ENCODE assay signal across 15 cellular contexts in genomic region chr15:44718180-44718926, GRCh38. TPM values are rescaled to one million over a fixed set of nuclear protein-coding genes. Genes with fewer than 3 reads are reported as not detected.
DNase-seq lines count a peak whose midpoint lies in the region; ATAC-seq and TF ChIP-seq lines count a peak whose summit lies in the region.
"Had no signal": no experiment of that assay in that cellular context is flagged by ENCODE, and none has a peak within 500 bp of the region (broad histone marks: within the 10 kb centered on the region; RNA-seq: fewer than 3 reads in every experiment).

No MANE protein-coding gene starts in this region.

- intact Hi-C loops in activated B cell treated with CpG ODN at 0.5 μM for 24 hours (cut with micrococcal nuclease): no loop called here
- intact Hi-C loops in psoas muscle (cut with DNase I): no loop called here

- POLR2A ChIA-PET in activated B cell treated with CpG ODN at 0.5 μM for 24 hours (lab: Charles Lee): interaction anchor here (1.1 to 24.4 kb wide), 4 partner anchors 1 to 55 kb away, joined by 3 to 2387 read pairs (median 1718); partner anchors contain the start of genes B2M, PATL2, SPG11 and TRIM69

- peaks cover 66% of the 10 kb centered on the region for H3K36me3 Mint-ChIP-seq in T-helper 1 cell treated with Interleukin-12 subunit alpha and Interleukin-12 subunit beta and Interleukin-4 antibody, amounts not matched to agents 30 μg/mL and 1 μg/mL, for 36 hours (ENCODE audit: low read depth)
- H3K36me3 Mint-ChIP-seq in activated B cell treated with CpG ODN at 0.5 μM for 24 hours (ENCODE audit: low read depth) (peaks cover 64% of the 10 kb centered on the region), immature natural killer cell (peaks cover 55 to 64% (median 60%) of the 10 kb centered on the region in 3 donors)

- DNase-seq in T-helper 1 cell: no peak
- no peak for DNase-seq in activated B cell treated with CpG ODN at 0.5 μM for 24 hours
- DNase-seq in immature natural killer cell: peak in 1 of 3 donors; percentile 11
- no peak for DNase-seq in cortex of kidney (lab: John Stamatoyannopoulos, UW)
- DNase-seq in psoas muscle: no peak
- DNase-seq in SW 1271 (lab: John Stamatoyannopoulos, UW): no peak
- DNase-seq: 8988T, Caco-2, heart left ventricle, NCI-H226 had no signal

- no peak for ATAC-seq in activated B cell treated with CpG ODN at 0.5 μM for 24 hours (ENCODE audit: low read depth)
- ATAC-seq in psoas muscle: no peak

- H3K36me3 ChIP-seq in psoas muscle (ENCODE audit: insufficient read depth in 1 of 2, low read depth in 1 of 2): peaks cover 17 to 49% of the 10 kb centered on the region in 2 donors

- H3K4me1 Mint-ChIP-seq in T-helper 1 cell treated with Interleukin-12 subunit alpha and Interleukin-12 subunit beta and Interleukin-4 antibody, amounts not matched to agents 30 μg/mL and 1 μg/mL, for 36 hours (ENCODE audit: low read depth): peaks cover 74% of the 10 kb centered on the region
- H3K4me1 Mint-ChIP-seq in activated B cell treated with CpG ODN at 0.5 μM for 24 hours (peaks cover 92% of the 10 kb centered on the region), immature natural killer cell (peaks cover 85 to 94% of the 10 kb centered on the region in 2 donors)

- H3K4me3 Mint-ChIP-seq in T-helper 1 cell treated with Interleukin-12 subunit alpha and Interleukin-12 subunit beta and Interleukin-4 antibody, amounts not matched to agents 30 μg/mL and 1 μg/mL, for 36 hours: peak overlapping the region; percentile 54
- H3K4me3 Mint-ChIP-seq in activated B cell treated with CpG ODN at 0.5 μM for 24 hours (no peak overlapping the region), immature natural killer cell (peak overlapping the region; percentile 4 to 100 (median 46))
- H3K4me3 Mint-ChIP-seq: brain, mesothelial cell of epicardium had no signal

- no peaks in the 10 kb centered on the region for H3K9me3 ChIP-seq in psoas muscle
- H3K9me3 ChIP-seq: Caco-2, heart left ventricle had no signal

- H3K27ac Mint-ChIP-seq in T-helper 1 cell treated with Interleukin-12 subunit alpha and Interleukin-12 subunit beta and Interleukin-4 antibody, amounts not matched to agents 30 μg/mL and 1 μg/mL, for 36 hours: peak overlapping the region; percentile 96
- H3K27ac Mint-ChIP-seq in activated B cell treated with CpG ODN at 0.5 μM for 24 hours (peak overlapping the region; percentile 98), immature natural killer cell (peak overlapping the region; percentile 82 to 100 (median 94))
- H3K27ac Mint-ChIP-seq: mesothelial cell of epicardium had no signal

- H3K27me3 Mint-ChIP-seq in T-helper 1 cell treated with Interleukin-12 subunit alpha and Interleukin-12 subunit beta and Interleukin-4 antibody, amounts not matched to agents 30 μg/mL and 1 μg/mL, for 36 hours (ENCODE audit: low read depth): no peaks in the 10 kb centered on the region
- H3K27me3 Mint-ChIP-seq in activated B cell treated with CpG ODN at 0.5 μM for 24 hours (no peaks in the 10 kb centered on the region), immature natural killer cell (ENCODE audit: low read depth in 3 of 3) (peaks cover 9 to 34% (median 33%) of the 10 kb centered on the region in 3 donors)
- H3K27me3 Mint-ChIP-seq: brain had no signal

- CTCF ChIA-PET in activated B cell treated with CpG ODN at 0.5 μM for 24 hours (lab: Charles Lee): interaction anchor here (1.4 to 16.4 kb wide), 5 partner anchors 7 to 53 kb away, joined by 5 to 239 read pairs (median 40); partner anchors contain the start of genes B2M, PATL2, SPG11 and TRIM69

- TF ChIP-seq CTCF in activated B cell treated with CpG ODN at 0.5 μM for 24 hours (IDR thresholded peaks at IDR 0.05) (no peak), psoas muscle (IDR thresholded peaks at IDR 0.05) (no peak)

- no peak overlapping the region for H3K27ac ChIP-seq in psoas muscle

- H3K27me3 ChIP-seq in psoas muscle (ENCODE audit: insufficient read depth in 3 of 3, low read length in 2 of 3): no peaks in the 10 kb centered on the region
- H3K27me3 ChIP-seq: heart left ventricle had no signal

- peak overlapping the region; percentile 14; the same call in 1 of the 2 replicates for H3K4me3 ChIP-seq in GM08714 (ENCODE audit: low read length)
- no peak overlapping the region for H3K4me3 ChIP-seq in psoas muscle
- H3K4me3 ChIP-seq: heart left ventricle, smooth muscle cell had no signal

- 60 to 63% (median 60%) methylated on average over 4 of the region's 4 CpGs for WGBS in psoas muscle, 3 donors

- no peaks in the 10 kb centered on the region for H3K9me3 Mint-ChIP-seq in T-helper 1 cell treated with Interleukin-12 subunit alpha and Interleukin-12 subunit beta and Interleukin-4 antibody, amounts not matched to agents 30 μg/mL and 1 μg/mL, for 36 hours
- H3K9me3 Mint-ChIP-seq in activated B cell treated with CpG ODN at 0.5 μM for 24 hours (no peaks in the 10 kb centered on the region), immature natural killer cell (no peaks in the 10 kb centered on the region)
- H3K9me3 Mint-ChIP-seq: brain, mesothelial cell of epicardium had no signal

- no peaks in the 10 kb centered on the region for H3K4me1 ChIP-seq in psoas muscle
- H3K4me1 ChIP-seq: Caco-2 had no signal

RNA-seq across cellular contexts. Expression of gene B2M, which starts 7.0 kb away (rescaled TPM):
- total RNA-seq in activated B cell treated with CpG ODN at 0.5 μM for 24 hours: 3,396 and 3,707 TPM in 2 replicates
- polyA plus RNA-seq in immature natural killer cell: over 10,000 TPM; 41,154 to 70,702 (median 45,494) TPM
- 100 to 1,000 TPM; 400 to 577 (median 512) TPM for total RNA-seq in psoas muscle
- polyA plus RNA-seq in psoas muscle: 100 to 1,000 TPM; 687 to 891 (median 729) TPM

RNA-seq across cellular contexts. Expression of gene PATL2, which starts 7.2 kb away (rescaled TPM):
- total RNA-seq in activated B cell treated with CpG ODN at 0.5 μM for 24 hours (19.8 and 27.2 TPM in 2 replicates), psoas muscle (under 1 TPM in 2 of 4 donors, not detected in 2; 0.74 to 0.88 TPM)
- polyA plus RNA-seq in immature natural killer cell (10 to 100 TPM; 24.8 to 49.1 (median 41.4) TPM), psoas muscle (under 1 TPM; 0.03 to 0.23 (median 0.16) TPM)
- total RNA-seq: smooth muscle cell had no signal
- polyA plus RNA-seq: smooth muscle cell had no signal

RNA-seq across cellular contexts. Expression of gene TRIM69, which starts 18.0 kb away (rescaled TPM):
- 30.8 and 35.4 TPM in 2 replicates for total RNA-seq in activated B cell treated with CpG ODN at 0.5 μM for 24 hours
- polyA plus RNA-seq in immature natural killer cell: 10 to 100 TPM; 14.9 to 23.4 (median 19.0) TPM
- 10 to 100 TPM; 24.1 to 39.0 (median 32.1) TPM for total RNA-seq in psoas muscle
- polyA plus RNA-seq in psoas muscle: 10 to 100 TPM; 22.3 to 36.7 (median 25.9) TPM

RNA-seq across cellular contexts. Expression of gene SPG11, which starts 54.9 kb away (rescaled TPM):
- 132 and 161 TPM in 2 replicates for total RNA-seq in activated B cell treated with CpG ODN at 0.5 μM for 24 hours
- 10 to 100 TPM; 22.0 to 37.3 (median 26.1) TPM for polyA plus RNA-seq in immature natural killer cell
- 10 to 100 TPM; 26.3 to 38.1 (median 36.0) TPM for total RNA-seq in psoas muscle
- polyA plus RNA-seq in psoas muscle: 10 to 100 TPM; 10.3 to 17.0 (median 12.8) TPM

Comparison
In these comparisons a context has a peak if more than half of its experiments do, and no peak if none do; other contexts are left out.
1. RNA of gene PATL2, which starts 7.2 kb away (total RNA-seq): 19.8 to 27.2 TPM in activated B cell treated with CpG ODN at 0.5 μM for 24 hours; 0.74 to 0.88 TPM in psoas muscle; every median in the first group is over 10 times any median in the second.
2. Peak in every context shown above with its lines, with median percentiles within 50 percentile points of each other: H3K27ac Mint-ChIP-seq.